Comparison of ENCODE assay signal across 8 cellular contexts in the genomic region with DNA sequence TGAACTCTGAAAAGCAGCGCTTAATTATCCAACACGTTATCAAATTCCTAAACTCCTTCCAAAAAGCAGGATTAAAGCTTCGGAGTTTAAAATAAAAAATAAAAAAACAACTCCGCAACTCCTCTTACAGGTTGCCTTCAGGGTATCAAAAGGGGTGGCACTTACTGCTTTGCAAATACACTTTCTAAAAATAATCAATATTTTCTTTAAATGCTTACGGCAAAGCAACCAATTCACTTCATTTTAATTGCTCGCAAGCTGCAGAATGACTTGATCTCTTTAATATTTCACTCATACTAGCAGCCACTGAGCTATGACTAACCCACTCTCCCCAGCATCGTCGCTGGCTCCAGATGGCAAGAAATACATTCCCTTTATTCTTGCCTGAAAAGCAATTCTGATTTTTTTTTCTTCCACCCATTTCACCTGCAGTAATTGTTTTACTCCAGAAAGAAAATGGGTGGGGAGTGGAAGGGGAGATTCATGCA. TPM values are rescaled to one million over a fixed set of nuclear protein-coding genes. Genes with fewer than 3 reads are reported as not detected.
DNase-seq lines count a peak whose midpoint lies in the region; ATAC-seq, FAIRE-seq and TF ChIP-seq lines count a peak whose summit lies in the region.

No MANE protein-coding gene starts in this region.

- TF ChIP-seq CTCF in fibroblast of mammary gland (conservative IDR thresholded peaks at IDR 0.05; ENCODE audit: control insufficient read depth, insufficient read depth, low read depth, low read length) = no peak
- no peak for TF ChIP-seq CTCF in ovary (IDR thresholded peaks at IDR 0.05)

- TF ChIP-seq POLR2A in H54 (IDR thresholded peaks at IDR 0.05; ENCODE audit: low read depth, low read length) = no peak
- no peak for TF ChIP-seq POLR2A in ovary (IDR thresholded peaks at IDR 0.05)

- peak; percentile 51 for DNase-seq in H54 (ENCODE audit: insufficient read length, low spot score)
- DNase-seq in SK-N-MC (ENCODE audit: low read depth, low spot score) = no peak
- DNase-seq in fibroblast of mammary gland (ENCODE audit: low read depth) = peak; percentile 67
- no peak for DNase-seq in ovary
- DNase-seq in NCI-H2029 treated with DMSO at 0.1 percent for 48 hours (lab: John Stamatoyannopoulos, UW) = no peak
- DNase-seq in Kasumi-1 (lab: John Stamatoyannopoulos, UW) = no peak
- DNase-seq in GF-D8 (lab: John Stamatoyannopoulos, UW) = no peak

- no peaks in the 10 kb centered on the region for H3K9me3 ChIP-seq in SK-N-MC (ENCODE audit: low read depth, low read length)
- no peaks in the 10 kb centered on the region for H3K9me3 ChIP-seq in ovary

- H3K9ac ChIP-seq in SK-N-MC (ENCODE audit: insufficient read length) = no peak overlapping the region

- no peaks in the 10 kb centered on the region for H3K4me1 ChIP-seq in ovary (ENCODE audit: insufficient read depth)

- H3K36me3 ChIP-seq in SK-N-MC (ENCODE audit: insufficient read depth, low read length) (no peaks in the 10 kb centered on the region), ovary (no peaks in the 10 kb centered on the region)

- ATAC-seq in GM19351 (IDR thresholded peaks at IDR 0.05; ENCODE audit: unreplicated experiment) = no peak

- intact Hi-C loops in ovary (cut with DNase I) = no loop called here

- FAIRE-seq in H54 (lab: Jason Lieb, UNC) = no peak

- H3K27me3 ChIP-seq in ovary = no peaks in the 10 kb centered on the region

- 10 to 21% (median 17%) methylated on average over 8 of the region's 8 CpGs for WGBS in ovary, 3 donors

- H3K4me3 ChIP-seq in SK-N-MC = peak overlapping the region; percentile 62
- peak overlapping the region; percentile 22 for H3K4me3 ChIP-seq in fibroblast of mammary gland (ENCODE audit: control insufficient read depth, low read depth, low read length)
- H3K4me3 ChIP-seq in ovary = peak overlapping the region; percentile 69

- TF ChIP-seq EP300 in ovary (IDR thresholded peaks at IDR 0.05) = no peak

- H3K27ac ChIP-seq in SK-N-MC (no peak overlapping the region), ovary (no peak overlapping the region)

RNA-seq across cellular contexts. Expression of a gene that starts 54.4 kb away (rescaled TPM):
- total RNA-seq in ovary = 10 to 100 TPM; 25.2 to 40.3 (median 33.4) TPM
- polyA plus RNA-seq in ovary = 10 to 100 TPM; 11.9 to 20.7 TPM

Comparison
In these comparisons a context has a peak if more than half of its experiments do, and no peak if none do; other contexts are left out.
1. DNase-seq: peak in H54 (single experiment) and fibroblast of mammary gland (single experiment); none in SK-N-MC (single experiment), ovary (0 of 5), NCI-H2029 treated with DMSO at 0.1 percent for 48 hours (single experiment), Kasumi-1 (0 of 2) and GF-D8 (single experiment).
2. Peak in every context shown above with its lines, with median percentiles within 50 percentile points of each other: H3K4me3 ChIP-seq.